In the genomic region with DNA sequence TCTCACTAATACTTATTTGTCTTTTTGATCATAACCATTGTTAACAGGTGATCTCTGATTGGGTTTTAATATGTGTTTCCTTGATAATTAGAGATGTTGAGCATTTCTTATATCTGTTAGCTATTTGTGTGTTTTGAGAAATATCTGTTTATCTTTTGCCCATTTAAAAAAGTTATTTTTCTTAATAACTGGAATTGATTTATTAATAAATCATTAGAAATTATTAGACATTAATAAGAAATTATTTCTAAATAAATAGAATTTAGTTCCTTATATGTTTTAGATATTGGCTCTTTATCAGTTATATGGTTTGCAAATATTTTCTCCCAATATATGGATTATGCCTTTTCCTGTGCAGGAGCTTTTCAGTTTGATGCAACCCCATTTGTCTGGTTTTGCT, we compare ENCODE assay signal across 19 cellular contexts. TPM values are rescaled to one million over a fixed set of nuclear protein-coding genes. Genes with fewer than 3 reads are reported as not detected.
DNase-seq lines count a peak whose midpoint lies in the region; ATAC-seq and FAIRE-seq lines count a peak whose summit lies in the region.
"Had no signal": no experiment of that assay in that cellular context is flagged by ENCODE, and none has a peak within 500 bp of the region (broad histone marks: within the 10 kb centered on the region; RNA-seq: fewer than 3 reads in every experiment).

No MANE protein-coding gene starts in this region.

- peak; percentile 88 for FAIRE-seq in G401.6 (lab: Jason Lieb, UNC)
- FAIRE-seq in colon (lab: Jason Lieb, UNC): peak; percentile 51
- peak; percentile 49 for FAIRE-seq in islet of Langerhans (lab: Jason Lieb, UNC)
- FAIRE-seq in small intestine (lab: Jason Lieb, UNC): peak; percentile 73
- FAIRE-seq: H54 had no signal

- no peak for DNase-seq in small intestine
- DNase-seq in G401 (ENCODE audit: low spot score): no peak
- no peak for DNase-seq in SHP77 (lab: John Stamatoyannopoulos, UW)
- DNase-seq: 8988T; C1 segment of cervical spinal cord; Caco-2; CD4-positive, CD25-positive, alpha-beta regulatory T cell; CD8-positive, alpha-beta T cell; DMS153; DND-41; GF-D8; GOT3; HFFc6 had no signal

- no peaks in the 10 kb centered on the region for H3K27me3 ChIP-seq in small intestine (ENCODE audit: control insufficient read depth in 2 of 2, insufficient read depth in 2 of 2, low read length in 2 of 2)

- no peaks in the 10 kb centered on the region for H3K9me3 ChIP-seq in small intestine (ENCODE audit: control insufficient read depth, low read depth)
- H3K9me3 ChIP-seq: HAP-1 had no signal

- peaks cover 0 to 2% of the 10 kb centered on the region in 2 donors for H3K36me3 ChIP-seq in small intestine (ENCODE audit: control insufficient read depth in 2 of 2, insufficient read depth in 2 of 2, low read length in 2 of 2)

- no peak overlapping the region for H3K4me3 ChIP-seq in small intestine (ENCODE audit: low read depth in 1 of 2, low read length in 2 of 2)
- H3K4me3 ChIP-seq: HAP-1 had no signal

- no peaks in the 10 kb centered on the region for H3K4me1 ChIP-seq in small intestine (ENCODE audit: control insufficient read depth in 2 of 2, insufficient read depth in 1 of 2, low read depth in 1 of 2, low read length in 1 of 2)
- H3K4me1 ChIP-seq: Caco-2, HAP-1 had no signal

- no peak for ATAC-seq in GM19467 (IDR thresholded peaks at IDR 0.05; ENCODE audit: unreplicated experiment)
- ATAC-seq: CD8-positive, alpha-beta T cell had no signal

- in situ Hi-C loops in G401 (cut with HindIII; ENCODE audit: low sequenced_read_pairs): no loop called here

- no peak overlapping the region for H3K27ac ChIP-seq in small intestine (ENCODE audit: low read depth in 1 of 2, low read length in 1 of 2)

RNA-seq across cellular contexts. Expression of a gene that starts 18.7 kb away (rescaled TPM):
- polyA plus RNA-seq in small intestine: 10 to 100 TPM in 1 of 3 donors, 1 to 10 TPM in 2; 5.1 to 19.8 (median 5.6) TPM
- 33.8 and 57.2 TPM in 2 replicates for total RNA-seq in G401 (2014; rRNA removed; shearing (Covaris generic))
